In genomic region chr19:51714848-51715247, GRCh38 we compare ENCODE assay signal across 1 cellular context.
TF ChIP-seq lines count a peak whose summit lies in the region.

No MANE protein-coding gene starts in this region.

TF ChIP-seq in GM12878, 131 proteins besides CTCF, POLR2A, EP300 and RAD21 (continued from another document):
- TF ChIP-seq, protein P1, sequence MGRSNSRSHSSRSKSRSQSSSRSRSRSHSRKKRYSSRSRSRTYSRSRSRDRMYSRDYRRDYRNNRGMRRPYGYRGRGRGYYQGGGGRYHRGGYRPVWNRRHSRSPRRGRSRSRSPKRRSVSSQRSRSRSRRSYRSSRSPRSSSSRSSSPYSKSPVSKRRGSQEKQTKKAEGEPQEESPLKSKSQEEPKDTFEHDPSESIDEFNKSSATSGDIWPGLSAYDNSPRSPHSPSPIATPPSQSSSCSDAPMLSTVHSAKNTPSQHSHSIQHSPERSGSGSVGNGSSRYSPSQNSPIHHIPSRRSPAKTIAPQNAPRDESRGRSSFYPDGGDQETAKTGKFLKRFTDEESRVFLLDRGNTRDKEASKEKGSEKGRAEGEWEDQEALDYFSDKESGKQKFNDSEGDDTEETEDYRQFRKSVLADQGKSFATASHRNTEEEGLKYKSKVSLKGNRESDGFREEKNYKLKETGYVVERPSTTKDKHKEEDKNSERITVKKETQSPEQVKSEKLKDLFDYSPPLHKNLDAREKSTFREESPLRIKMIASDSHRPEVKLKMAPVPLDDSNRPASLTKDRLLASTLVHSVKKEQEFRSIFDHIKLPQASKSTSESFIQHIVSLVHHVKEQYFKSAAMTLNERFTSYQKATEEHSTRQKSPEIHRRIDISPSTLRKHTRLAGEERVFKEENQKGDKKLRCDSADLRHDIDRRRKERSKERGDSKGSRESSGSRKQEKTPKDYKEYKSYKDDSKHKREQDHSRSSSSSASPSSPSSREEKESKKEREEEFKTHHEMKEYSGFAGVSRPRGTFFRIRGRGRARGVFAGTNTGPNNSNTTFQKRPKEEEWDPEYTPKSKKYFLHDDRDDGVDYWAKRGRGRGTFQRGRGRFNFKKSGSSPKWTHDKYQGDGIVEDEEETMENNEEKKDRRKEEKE (IDR thresholded peaks at IDR 0.05) = no peak
